ENCODE assay signal across 11 cellular contexts in genomic region chr1:160101717-160102522, GRCh38. TPM values are rescaled to one million over a fixed set of nuclear protein-coding genes. Genes with fewer than 3 reads are reported as not detected.
DNase-seq lines count a peak whose midpoint lies in the region; ATAC-seq and TF ChIP-seq lines count a peak whose summit lies in the region.
"Had no signal": no experiment of that assay in that cellular context is flagged by ENCODE, and none has a peak within 500 bp of the region (broad histone marks: within the 10 kb centered on the region; RNA-seq: fewer than 3 reads in every experiment).

No MANE protein-coding gene starts in this region.

- H2BK5ac ChIP-seq in neuronal stem cell (ENCODE audit: low read length), result no peak overlapping the region

- no peak for ATAC-seq in GM21515 (IDR thresholded peaks at IDR 0.05; ENCODE audit: unreplicated experiment)

- H3K9me3 ChIP-seq in Karpas-422 (ENCODE audit: low read length), result no peaks in the 10 kb centered on the region
- no peaks in the 10 kb centered on the region for H3K9me3 ChIP-seq in neuronal stem cell (replicated peaks in 1 of 2; ENCODE audit: control insufficient read depth in 2 of 2, insufficient read depth in 1 of 2, low read depth in 1 of 2, low read length in 2 of 2)
- H3K9me3 ChIP-seq in BE2C, result no peaks in the 10 kb centered on the region
- H3K9me3 ChIP-seq: MG63 had no signal

- H4K91ac ChIP-seq in neuronal stem cell (ENCODE audit: low read depth, low read length, poor library complexity), result no peak overlapping the region

- no peak overlapping the region for H3K18ac ChIP-seq in neuronal stem cell (ENCODE audit: low read length)

- no peak overlapping the region for H2BK15ac ChIP-seq in neuronal stem cell (ENCODE audit: low read length)

- H2BK120ac ChIP-seq in neuronal stem cell (ENCODE audit: low read depth, low read length), result no peak overlapping the region

- TF ChIP-seq CTCF in C4-2B (conservative IDR thresholded peaks at IDR 0.05) (no peak), dorsolateral prefrontal cortex (IDR thresholded peaks at IDR 0.05 in 54 of 56, conservative IDR thresholded peaks at IDR 0.05 in 2 of 56; ENCODE audit: low read depth in 1 of 56, partially characterized antibody in 56 of 56) (peak in 1 of 56 donors; percentile 11), BE2C (IDR thresholded peaks at IDR 0.05; ENCODE audit: low read depth, low read length) (no peak)

- no peak overlapping the region for H3K4me2 ChIP-seq in Karpas-422 (ENCODE audit: low read depth, low read length, poor library complexity, severe bottlenecking)
- no peak overlapping the region for H3K4me2 ChIP-seq in neuronal stem cell (ENCODE audit: insufficient read depth, low read length, poor library complexity, severe bottlenecking)

- no peaks in the 10 kb centered on the region for H3K9me2 ChIP-seq in Karpas-422 (replicated peaks; ENCODE audit: insufficient read depth, low read length)

- intact Hi-C loops in dorsolateral prefrontal cortex (cut with DNase I), result loop anchor here (1.0 to 5.0 kb wide), 7 partner anchors 60 to 275 kb away; partner anchors contain the start of gene CASQ1 (in 1 of the 2)
- intact Hi-C loops in activated CD4-positive, alpha-beta T cell treated with anti-CD3 and anti-CD28 coated beads, Interleukin-2, amount 10 ng/mL, durations not matched to agents 24 days and 14 days (cut with micrococcal nuclease), result loop anchor here (1.0 to 5.0 kb wide), 4 partner anchors 151 to 320 kb away; partner anchors contain the start of gene DUSP23

- 0 out of 2 replicates have a peak, but pooled peaks cover 3% of the 10 kb centered on the region for H4K20me1 ChIP-seq in Karpas-422 (ENCODE audit: insufficient read depth, low read depth, low read length)

- H2AK5ac ChIP-seq in neuronal stem cell (ENCODE audit: low read depth, low read length), result peak overlapping the region; percentile 4

- H3K4me3 ChIP-seq in Karpas-422 (ENCODE audit: low read length), result no peak overlapping the region
- H3K4me3 ChIP-seq in dorsolateral prefrontal cortex, result peak overlapping the region in 14 of 59 donors; percentile 0 to 46 (median 21)
- no peak overlapping the region for H3K4me3 ChIP-seq in neuronal stem cell (ENCODE audit: low read length in 2 of 2)
- no peak overlapping the region for H3K4me3 ChIP-seq in BE2C (ENCODE audit: low read depth, low read length)
- H3K4me3 ChIP-seq: MG63 had no signal

- H4K8ac ChIP-seq in neuronal stem cell (ENCODE audit: low read depth, low read length), result no peak overlapping the region

- no peaks in the 10 kb centered on the region for H3K27me3 ChIP-seq in Karpas-422 (ENCODE audit: low read length)
- H3K27me3 ChIP-seq in dorsolateral prefrontal cortex, result no peaks in the 10 kb centered on the region
- no peaks in the 10 kb centered on the region for H3K27me3 ChIP-seq in neuronal stem cell (ENCODE audit: control insufficient read depth in 3 of 3, insufficient read depth in 3 of 3, low read depth in 1 of 3, low read length in 3 of 3)
- no peaks in the 10 kb centered on the region for H3K27me3 ChIP-seq in BE2C
- H3K27me3 ChIP-seq: MG63 had no signal

- no peak overlapping the region for H3K27ac Mint-ChIP-seq in activated CD4-positive, alpha-beta T cell treated with anti-CD3 and anti-CD28 coated beads, Interleukin-2, amount 10 ng/mL, durations not matched to agents 24 days and 14 days

- H3K9ac ChIP-seq in Karpas-422 (ENCODE audit: low read length) (no peak overlapping the region), neuronal stem cell (ENCODE audit: low read depth, low read length, poor library complexity) (no peak overlapping the region)

- H2AFZ ChIP-seq in Karpas-422 (ENCODE audit: low read length), result peak overlapping the region; percentile 79; the same call in 1 of the 2 replicates
- peak overlapping the region; percentile 62 for H2AFZ ChIP-seq in neuronal stem cell (ENCODE audit: low read length)

- no peaks in the 10 kb centered on the region for H3K36me3 ChIP-seq in Karpas-422 (ENCODE audit: insufficient read depth, low read length)
- H3K36me3 ChIP-seq in neuronal stem cell (replicated peaks in 1 of 2; ENCODE audit: control insufficient read depth in 2 of 2, insufficient read depth in 2 of 2, low read length in 2 of 2), result no peaks in the 10 kb centered on the region
- H3K36me3 ChIP-seq in BE2C, result no peaks in the 10 kb centered on the region
- H3K36me3 ChIP-seq: MG63 had no signal

- H3K4me3 Mint-ChIP-seq in activated CD4-positive, alpha-beta T cell treated with anti-CD3 and anti-CD28 coated beads, Interleukin-2, amount 10 ng/mL, durations not matched to agents 24 days and 14 days, result no peak overlapping the region
- H3K4me3 Mint-ChIP-seq: activated naive CD4-positive, alpha-beta T cell treated with anti-CD3 and anti-CD28 coated beads, Interleukin-2, amount 10 ng/mL, durations not matched to agents 7 days and 5 days had no signal

- no CpG with 5 or more reads among the region's 9 CpGs for WGBS in neuronal stem cell (ENCODE audit: extremely low coverage in 2 of 2, insufficient read length in 2 of 2, insufficient replicate concordance in 1 of 2), 2 donors

- DNase-seq in Karpas-422, result no peak
- no peak for DNase-seq in dorsolateral prefrontal cortex
- no peak for DNase-seq in neuronal stem cell (ENCODE audit: low spot score)
- no peak for DNase-seq in BE2C
- DNase-seq in DMS 273 (lab: John Stamatoyannopoulos, UW; ENCODE audit: unreplicated experiment), result no peak
- DNase-seq in activated CD4-positive, alpha-beta T cell treated with anti-CD3 and anti-CD28 coated beads, Interleukin-2, amount 10 ng/mL, durations not matched to agents 24 days and 14 days, result no peak

- peaks cover 7% of the 10 kb centered on the region for H3K27me3 Mint-ChIP-seq in activated CD4-positive, alpha-beta T cell treated with anti-CD3 and anti-CD28 coated beads, Interleukin-2, amount 10 ng/mL, durations not matched to agents 24 days and 14 days

- no peak overlapping the region for H3K23ac ChIP-seq in neuronal stem cell (ENCODE audit: low read depth, low read length, poor library complexity)

- peaks cover 25% of the 10 kb centered on the region for H3K4me1 Mint-ChIP-seq in activated CD4-positive, alpha-beta T cell treated with anti-CD3 and anti-CD28 coated beads, Interleukin-2, amount 10 ng/mL, durations not matched to agents 24 days and 14 days

- H3K79me1 ChIP-seq in neuronal stem cell (ENCODE audit: low read depth, low read length), result no peaks in the 10 kb centered on the region

- peak overlapping the region; percentile 28 for H3K27ac ChIP-seq in C4-2B
- H3K27ac ChIP-seq in Karpas-422 (ENCODE audit: low read length), result no peak overlapping the region
- H3K27ac ChIP-seq in dorsolateral prefrontal cortex, result peak overlapping the region; percentile 78 to 100 (median 98)
- no peak overlapping the region for H3K27ac ChIP-seq in neuronal stem cell (replicated peaks; ENCODE audit: low read length)

- peaks cover 20% of the 10 kb centered on the region for H3K4me1 ChIP-seq in Karpas-422 (ENCODE audit: low read length)
- peaks cover 31 to 47% of the 10 kb centered on the region in 2 donors for H3K4me1 ChIP-seq in neuronal stem cell (ENCODE audit: control insufficient read depth in 2 of 2, insufficient read depth in 1 of 2, low read depth in 1 of 2, low read length in 2 of 2)
- peaks cover 4% of the 10 kb centered on the region for H3K4me1 ChIP-seq in BE2C

- H2BK12ac ChIP-seq in neuronal stem cell (ENCODE audit: low read length), result no peak overlapping the region

- H3K9me3 Mint-ChIP-seq in activated CD4-positive, alpha-beta T cell treated with anti-CD3 and anti-CD28 coated beads, Interleukin-2, amount 10 ng/mL, durations not matched to agents 24 days and 14 days, result no peaks in the 10 kb centered on the region
- H3K9me3 Mint-ChIP-seq: activated naive CD4-positive, alpha-beta T cell treated with anti-CD3 and anti-CD28 coated beads, Interleukin-2, amount 10 ng/mL, durations not matched to agents 7 days and 5 days had no signal

- H3K36me3 Mint-ChIP-seq in activated CD4-positive, alpha-beta T cell treated with anti-CD3 and anti-CD28 coated beads, Interleukin-2, amount 10 ng/mL, durations not matched to agents 24 days and 14 days (ENCODE audit: low read depth), result no peaks in the 10 kb centered on the region

- no peak overlapping the region for H3K14ac ChIP-seq in neuronal stem cell (ENCODE audit: low read length)

- no peak overlapping the region for H3K4ac ChIP-seq in neuronal stem cell (ENCODE audit: low read length)

- peaks cover 13% of the 10 kb centered on the region for H3K79me2 ChIP-seq in Karpas-422 (ENCODE audit: low read length)

RNA-seq across cellular contexts. Expression of gene IGSF8, which starts 3.5 kb away (rescaled TPM):
- total RNA-seq in Karpas-422 (2014; rRNA removed; shearing (Covaris generic); ENCODE audit: low replicate concordance), result 15.8 and 33.8 TPM in 2 replicates
- 100 to 1,000 TPM; 106 to 269 (median 187) TPM for total RNA-seq in dorsolateral prefrontal cortex
- polyA plus RNA-seq in neuronal stem cell (2013, experiment 1 of 2), result 12.3 TPM
- 12.6 TPM for polyA plus RNA-seq in neuronal stem cell (2013, experiment 2 of 2)
- polyA plus RNA-seq in BE2C (2012; ENCODE audit: insufficient read depth, insufficient read length, low read depth), result 5.6 TPM
- total RNA-seq in activated CD4-positive, alpha-beta T cell treated with anti-CD3 and anti-CD28 coated beads, Interleukin-2, amount 10 ng/mL, durations not matched to agents 24 days and 14 days, result 25.3 and 26.7 TPM in 2 replicates

RNA-seq across cellular contexts. Expression of gene ATP1A2, which starts 13.6 kb away (rescaled TPM):
- not detected in 2 replicates for total RNA-seq in Karpas-422 (2014; rRNA removed; shearing (Covaris generic); ENCODE audit: low replicate concordance)
- 1,000 to 10,000 TPM in 6 of 120 experiments, 100 to 1,000 TPM in 114; 289 to 1,943 (median 637) TPM for total RNA-seq in dorsolateral prefrontal cortex
- polyA plus RNA-seq in neuronal stem cell (2013, experiment 1 of 2), result 56.5 TPM
- polyA plus RNA-seq in neuronal stem cell (2013, experiment 2 of 2), result 57.9 TPM
- polyA plus RNA-seq in BE2C (2012; ENCODE audit: insufficient read depth, insufficient read length, low read depth), result not detected
- not detected in 2 replicates for total RNA-seq in activated CD4-positive, alpha-beta T cell treated with anti-CD3 and anti-CD28 coated beads, Interleukin-2, amount 10 ng/mL, durations not matched to agents 24 days and 14 days

RNA-seq across cellular contexts. Expression of gene KCNJ9, which starts 20.6 kb away (rescaled TPM):
- not detected in 2 replicates for total RNA-seq in Karpas-422 (2014; rRNA removed; shearing (Covaris generic); ENCODE audit: low replicate concordance)
- total RNA-seq in dorsolateral prefrontal cortex, result 100 to 1,000 TPM in 76 of 120 experiments, 10 to 100 TPM in 44; 68.4 to 189 (median 105) TPM
- 0.01 TPM for polyA plus RNA-seq in neuronal stem cell (2013, experiment 1 of 2)
- 0.01 TPM for polyA plus RNA-seq in neuronal stem cell (2013, experiment 2 of 2)
- polyA plus RNA-seq in BE2C (2012; ENCODE audit: insufficient read depth, insufficient read length, low read depth), result not detected
- not detected in 2 replicates for total RNA-seq in activated CD4-positive, alpha-beta T cell treated with anti-CD3 and anti-CD28 coated beads, Interleukin-2, amount 10 ng/mL, durations not matched to agents 24 days and 14 days

RNA-seq across cellular contexts. Expression of gene KCNJ10, which starts 32.0 kb away (rescaled TPM):
- total RNA-seq in Karpas-422 (2014; rRNA removed; shearing (Covaris generic); ENCODE audit: low replicate concordance), result not detected in 2 replicates
- total RNA-seq in dorsolateral prefrontal cortex, result 100 to 1,000 TPM in 99 of 120 experiments, 10 to 100 TPM in 21; 53.1 to 378 (median 135) TPM
- 0.08 TPM for polyA plus RNA-seq in neuronal stem cell (2013, experiment 1 of 2)
- 0.22 TPM for polyA plus RNA-seq in neuronal stem cell (2013, experiment 2 of 2)
- polyA plus RNA-seq in BE2C (2012; ENCODE audit: insufficient read depth, insufficient read length, low read depth), result 2.1 TPM
- total RNA-seq in activated CD4-positive, alpha-beta T cell treated with anti-CD3 and anti-CD28 coated beads, Interleukin-2, amount 10 ng/mL, durations not matched to agents 24 days and 14 days, result not detected in 2 replicates
- total RNA-seq: lower leg skin had no signal

RNA-seq across cellular contexts. Expression of gene ATP1A4, which starts 49.5 kb away (rescaled TPM):
- total RNA-seq in Karpas-422 (2014; rRNA removed; shearing (Covaris generic); ENCODE audit: low replicate concordance), result not detected in 2 replicates
- 1 to 10 TPM in 93 of 120 experiments, under 1 TPM in 27; 0.29 to 8.7 (median 1.7) TPM for total RNA-seq in dorsolateral prefrontal cortex
- 0.77 TPM for polyA plus RNA-seq in neuronal stem cell (2013, experiment 1 of 2)
- 0.72 TPM for polyA plus RNA-seq in neuronal stem cell (2013, experiment 2 of 2)
- polyA plus RNA-seq in BE2C (2012; ENCODE audit: insufficient read depth, insufficient read length, low read depth), result 0.20 TPM
- total RNA-seq in activated CD4-positive, alpha-beta T cell treated with anti-CD3 and anti-CD28 coated beads, Interleukin-2, amount 10 ng/mL, durations not matched to agents 24 days and 14 days, result not detected in 2 replicates

Comparison
In these comparisons a context has a peak if more than half of its experiments do, and no peak if none do; other contexts are left out.
1. H3K27ac ChIP-seq: peak in C4-2B (single experiment) and dorsolateral prefrontal cortex (59 of 59); none in Karpas-422 (single experiment) and neuronal stem cell (single experiment).
2. RNA of gene ATP1A2, which starts 13.6 kb away (total RNA-seq): 289 to 1,943 TPM in dorsolateral prefrontal cortex; not detected in Karpas-422 and not detected in activated CD4-positive, alpha-beta T cell treated with anti-CD3 and anti-CD28 coated beads, Interleukin-2, amount 10 ng/mL, durations not matched to agents 24 days and 14 days; every median in the first group is over 100 times any median in the second.
3. RNA of gene KCNJ9, which starts 20.6 kb away (total RNA-seq): 68.4 to 189 TPM in dorsolateral prefrontal cortex; not detected in Karpas-422 and not detected in activated CD4-positive, alpha-beta T cell treated with anti-CD3 and anti-CD28 coated beads, Interleukin-2, amount 10 ng/mL, durations not matched to agents 24 days and 14 days; every median in the first group is over 10 times any median in the second.